8 cellular contexts compared by ENCODE assay signal in genomic region chr5:103561670-103562069, GRCh38. TPM values are rescaled to one million over a fixed set of nuclear protein-coding genes. Genes with fewer than 3 reads are reported as not detected.
DNase-seq lines count a peak whose midpoint lies in the region; ATAC-seq and TF ChIP-seq lines count a peak whose summit lies in the region.

No MANE protein-coding gene starts in this region.

- POLR2A ChIA-PET in activated naive CD8-positive, alpha-beta T cell treated with anti-CD3 and anti-CD28 coated beads, Interleukin-2, amount 10 ng/mL, durations not matched to agents 7 days and 5 days (lab: Charles Lee) = no interaction called here

- H3K4me1 ChIP-seq in heart right ventricle = peaks cover 0 to 21% (median 7%) of the 10 kb centered on the region in 9 donors
- peaks cover 0 to 12% (median 3%) of the 10 kb centered on the region in 4 donors for H3K4me1 ChIP-seq in tibial nerve

- 60 to 62% methylated on average over 4 of the region's 4 CpGs for WGBS in heart right ventricle, 2 donors
- 67 to 69% methylated on average over 4 of the region's 4 CpGs for WGBS in tibial nerve, 2 donors

- H3K9me3 Mint-ChIP-seq in activated naive CD8-positive, alpha-beta T cell treated with anti-CD3 and anti-CD28 coated beads, Interleukin-2, amount 10 ng/mL, durations not matched to agents 7 days and 5 days = no peaks in the 10 kb centered on the region

- no peak for DNase-seq in heart right ventricle
- no peak for DNase-seq in Right ventricle myocardium superior
- DNase-seq in activated naive CD8-positive, alpha-beta T cell treated with anti-CD3 and anti-CD28 coated beads, Interleukin-2, amount 10 ng/mL, durations not matched to agents 7 days and 5 days = no peak
- DNase-seq in left lobe of liver (ENCODE audit: low spot score) = no peak
- DNase-seq in tibial nerve (ENCODE audit: low spot score in 2 of 2) = no peak

- TF ChIP-seq EP300 in tibial nerve (IDR thresholded peaks at IDR 0.05) = no peak

- TF ChIP-seq CTCF in heart right ventricle (IDR thresholded peaks at IDR 0.05) (no peak), tibial nerve (IDR thresholded peaks at IDR 0.05) (no peak)

- intact Hi-C loops in heart right ventricle (cut with DNase I) = loop anchor here in 1 of 10 donors (10.0 kb wide), 1 partner anchor 307 kb away; the partner anchor contains the start of gene MACIR
- intact Hi-C loops in Right ventricle myocardium superior (cut with DNase I) = loop anchor here (5.0 kb wide), 1 partner anchor 304 kb away; the partner anchor contains the start of gene MACIR

- no peak overlapping the region for H3K27ac Mint-ChIP-seq in activated naive CD8-positive, alpha-beta T cell treated with anti-CD3 and anti-CD28 coated beads, Interleukin-2, amount 10 ng/mL, durations not matched to agents 7 days and 5 days

- H3K27me3 ChIP-seq in heart right ventricle (peaks cover 0 to 4% (median 0%) of the 10 kb centered on the region in 7 donors), tibial nerve (no peaks in the 10 kb centered on the region)

- H3K27ac ChIP-seq in heart right ventricle (peak overlapping the region in 9 of 10 donors; percentile 81 to 95 (median 90)), tibial nerve (peak overlapping the region; percentile 82 to 94 (median 88))

- H3K4me3 ChIP-seq in heart right ventricle (peak overlapping the region in 9 of 10 donors; percentile 47 to 97 (median 79)), tibial nerve (peak overlapping the region; percentile 67 to 85 (median 74))

- H3K27me3 Mint-ChIP-seq in activated naive CD8-positive, alpha-beta T cell treated with anti-CD3 and anti-CD28 coated beads, Interleukin-2, amount 10 ng/mL, durations not matched to agents 7 days and 5 days = no peaks in the 10 kb centered on the region

- no peak for TF ChIP-seq POLR2A in tibial nerve (IDR thresholded peaks at IDR 0.05)

- ATAC-seq in heart right ventricle (no peak), Right ventricle myocardium superior (ENCODE audit: poor library complexity) (no peak), left lobe of liver (peak; percentile 18), HG02610 (IDR thresholded peaks at IDR 0.05; ENCODE audit: unreplicated experiment) (no peak), HG02973 (IDR thresholded peaks at IDR 0.05; ENCODE audit: unreplicated experiment) (no peak), GM19324 (IDR thresholded peaks at IDR 0.05; ENCODE audit: low FRiP score, unreplicated experiment) (no peak)
- ATAC-seq in activated naive CD8-positive, alpha-beta T cell treated with anti-CD3 and anti-CD28 coated beads, Interleukin-2, amount 10 ng/mL, durations not matched to agents 7 days and 5 days (ENCODE audit: low read depth) = no peak

- H3K4me1 Mint-ChIP-seq in activated naive CD8-positive, alpha-beta T cell treated with anti-CD3 and anti-CD28 coated beads, Interleukin-2, amount 10 ng/mL, durations not matched to agents 7 days and 5 days = peaks cover 12% of the 10 kb centered on the region

- H3K36me3 Mint-ChIP-seq in activated naive CD8-positive, alpha-beta T cell treated with anti-CD3 and anti-CD28 coated beads, Interleukin-2, amount 10 ng/mL, durations not matched to agents 7 days and 5 days = no peaks in the 10 kb centered on the region

- H3K36me3 ChIP-seq in heart right ventricle = peaks cover 0 to 24% (median 0%) of the 10 kb centered on the region in 9 donors
- no peaks in the 10 kb centered on the region for H3K36me3 ChIP-seq in tibial nerve

- H3K4me3 Mint-ChIP-seq in activated naive CD8-positive, alpha-beta T cell treated with anti-CD3 and anti-CD28 coated beads, Interleukin-2, amount 10 ng/mL, durations not matched to agents 7 days and 5 days = peak overlapping the region; percentile 85

- H3K9me3 ChIP-seq in heart right ventricle (no peaks in the 10 kb centered on the region), tibial nerve (no peaks in the 10 kb centered on the region)

RNA-seq across cellular contexts. Expression of gene NUDT12, which starts 0.9 kb away (rescaled TPM):
- total RNA-seq in heart right ventricle = 10 to 100 TPM in 9 of 10 donors, 1 to 10 TPM in 1; 9.8 to 17.0 (median 12.4) TPM
- polyA plus RNA-seq in heart right ventricle = 10 to 100 TPM in 1 of 2 donors, 1 to 10 TPM in 1; 4.4 to 14.3 TPM
- total RNA-seq in Right ventricle myocardium superior = 11.6 TPM
- total RNA-seq in activated naive CD8-positive, alpha-beta T cell treated with anti-CD3 and anti-CD28 coated beads, Interleukin-2, amount 10 ng/mL, durations not matched to agents 7 days and 5 days = under 1 TPM; 0.78 to 0.94 TPM
- 17.4 TPM for total RNA-seq in left lobe of liver
- 10 to 100 TPM; 12.0 to 27.1 (median 19.4) TPM for total RNA-seq in tibial nerve
